10 cellular contexts compared by ENCODE assay signal in the genomic region with DNA sequence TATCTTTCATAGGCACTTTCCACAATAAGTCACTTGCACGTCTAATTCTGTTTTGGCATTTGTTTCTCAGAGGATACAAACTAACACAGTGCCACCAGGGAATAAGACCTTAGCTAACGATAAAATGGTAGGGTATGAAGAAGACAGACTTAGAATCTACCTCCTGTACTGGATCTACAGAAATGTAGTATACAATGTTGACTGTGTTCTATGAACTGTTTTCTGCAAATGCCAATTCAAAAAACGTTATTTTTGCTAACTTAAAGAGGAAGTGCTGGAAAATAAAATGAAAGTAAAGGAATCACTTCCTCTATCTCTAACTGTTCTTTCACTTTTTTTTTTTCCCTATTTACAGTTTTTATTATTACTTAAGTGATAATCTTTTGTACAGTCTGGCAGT. TPM values are rescaled to one million over a fixed set of nuclear protein-coding genes. Genes with fewer than 3 reads are reported as not detected.
A peak's percentile ranks its signal among the peaks of the same experiment; 100 is the strongest.
DNase-seq lines count a peak whose midpoint lies in the region; ATAC-seq and TF ChIP-seq lines count a peak whose summit lies in the region.
"Had no signal": no experiment of that assay in that cellular context is flagged by ENCODE, and none has a peak within 500 bp of the region (broad histone marks: within the 10 kb centered on the region; RNA-seq: fewer than 3 reads in every experiment).

No MANE protein-coding gene starts in this region.

- peaks cover 16% of the 10 kb centered on the region for H3K4me1 ChIP-seq in CD4-positive, CD25-positive, alpha-beta regulatory T cell (ENCODE audit: control insufficient read depth, insufficient read depth, low read length, poor library complexity, severe bottlenecking)
- H3K4me1 ChIP-seq in OCI-LY7 (ENCODE audit: insufficient read depth, low read length, poor library complexity, severe bottlenecking) (peaks cover 16% of the 10 kb centered on the region), left lung (peaks cover 0 to 25% of the 10 kb centered on the region in 2 donors), right atrium auricular region (peaks cover 0 to 8% of the 10 kb centered on the region in 2 donors), esophagus muscularis mucosa (peaks cover 0 to 29% (median 16%) of the 10 kb centered on the region in 4 donors)

- no peaks in the 10 kb centered on the region for H3K27me3 ChIP-seq in CD4-positive, CD25-positive, alpha-beta regulatory T cell (ENCODE audit: control insufficient read depth, insufficient read depth, low read length)
- no peaks in the 10 kb centered on the region for H3K27me3 ChIP-seq in left lung
- no peaks in the 10 kb centered on the region for H3K27me3 ChIP-seq in right atrium auricular region
- no peaks in the 10 kb centered on the region for H3K27me3 ChIP-seq in esophagus muscularis mucosa

- peaks cover 14 to 66% (median 52%) of the 10 kb centered on the region in 4 donors for H3K4me1 Mint-ChIP-seq in CD4-positive, CD25-positive, alpha-beta regulatory T cell

- no peaks in the 10 kb centered on the region for H3K9me2 ChIP-seq in OCI-LY7 (ENCODE audit: insufficient read depth, low read length)

- no peak for TF ChIP-seq EP300 in esophagus muscularis mucosa (IDR thresholded peaks at IDR 0.05)

- no peaks in the 10 kb centered on the region for H3K79me2 ChIP-seq in OCI-LY7 (ENCODE audit: insufficient read depth, low read depth, low read length)

- no peak overlapping the region for H3K27ac ChIP-seq in CD4-positive, CD25-positive, alpha-beta regulatory T cell (ENCODE audit: insufficient read depth, low read length, poor library complexity, severe bottlenecking)
- H3K27ac ChIP-seq in OCI-LY7 (ENCODE audit: low read depth, low read length, poor library complexity, severe bottlenecking) (peak overlapping the region; percentile 46), left lung (peak overlapping the region; percentile 37 to 88), right atrium auricular region (peak overlapping the region in 1 of 2 donors; percentile 36), esophagus muscularis mucosa (replicated peaks in 1 of 4) (peak overlapping the region in 1 of 4 donors; percentile 39)

- no peaks in the 10 kb centered on the region for H3K9me3 ChIP-seq in CD4-positive, CD25-positive, alpha-beta regulatory T cell (ENCODE audit: control insufficient read depth in 2 of 2, low read length in 2 of 2)
- H3K9me3 ChIP-seq in OCI-LY7 (ENCODE audit: low read length) (no peaks in the 10 kb centered on the region), left lung (no peaks in the 10 kb centered on the region), right atrium auricular region (no peaks in the 10 kb centered on the region), esophagus muscularis mucosa (no peaks in the 10 kb centered on the region)

- H4K20me1 ChIP-seq in OCI-LY7 (ENCODE audit: insufficient read depth, low read length), result no peaks in the 10 kb centered on the region

- CTCF ChIA-PET in OCI-LY7 (lab: Charles Lee; ENCODE audit: unreplicated experiment), result no interaction called here

- WGBS in esophagus muscularis mucosa, result 37% methylated on average over 3 of the region's 3 CpGs

- peak overlapping the region; percentile 73 for H3K4me2 ChIP-seq in OCI-LY7 (ENCODE audit: low read length)

- no peaks in the 10 kb centered on the region for H3K27me3 Mint-ChIP-seq in CD4-positive, CD25-positive, alpha-beta regulatory T cell

- no peak overlapping the region for H3K4me3 ChIP-seq in CD4-positive, CD25-positive, alpha-beta regulatory T cell (ENCODE audit: low read depth, low read length)
- H3K4me3 ChIP-seq in OCI-LY7 (ENCODE audit: low read depth, low read length, poor library complexity, severe bottlenecking) (peak overlapping the region; percentile 23), left lung (peak overlapping the region in 1 of 2 donors; percentile 7), right atrium auricular region (peak overlapping the region in 1 of 2 donors; percentile 3), esophagus muscularis mucosa (no peak overlapping the region)

- peaks cover 0 to 2% (median 0%) of the 10 kb centered on the region in 7 donors for H3K9me3 Mint-ChIP-seq in CD4-positive, CD25-positive, alpha-beta regulatory T cell

- no peak for TF ChIP-seq CTCF in OCI-LY7 (conservative IDR thresholded peaks at IDR 0.05; ENCODE audit: low read length)
- no peak for TF ChIP-seq CTCF in left lung (IDR thresholded peaks at IDR 0.05)
- no peak for TF ChIP-seq CTCF in right atrium auricular region (IDR thresholded peaks at IDR 0.05)
- TF ChIP-seq CTCF in esophagus muscularis mucosa (IDR thresholded peaks at IDR 0.05), result no peak

- H3K27ac Mint-ChIP-seq in CD4-positive, CD25-positive, alpha-beta regulatory T cell, result peak overlapping the region; percentile 23 to 90 (median 50)

- H3K4me3 Mint-ChIP-seq in CD4-positive, CD25-positive, alpha-beta regulatory T cell, result peak overlapping the region; percentile 7 to 73 (median 37)

- H3K36me3 ChIP-seq in CD4-positive, CD25-positive, alpha-beta regulatory T cell (ENCODE audit: control insufficient read depth, insufficient read depth, low read length), result no peaks in the 10 kb centered on the region
- H3K36me3 ChIP-seq in OCI-LY7 (ENCODE audit: insufficient read depth, low read length), result no peaks in the 10 kb centered on the region
- no peaks in the 10 kb centered on the region for H3K36me3 ChIP-seq in left lung
- no peaks in the 10 kb centered on the region for H3K36me3 ChIP-seq in right atrium auricular region
- no peaks in the 10 kb centered on the region for H3K36me3 ChIP-seq in esophagus muscularis mucosa

- no peak for TF ChIP-seq POLR2A in esophagus muscularis mucosa (IDR thresholded peaks at IDR 0.05; ENCODE audit: low read depth)

- no peak for ATAC-seq in CD4-positive, CD25-positive, alpha-beta regulatory T cell (ENCODE audit: low read depth in 2 of 2)
- peak; percentile 73 for ATAC-seq in GM21717 (IDR thresholded peaks at IDR 0.05; ENCODE audit: unreplicated experiment)
- no peak for ATAC-seq in left lung
- ATAC-seq in GM19324 (IDR thresholded peaks at IDR 0.05; ENCODE audit: low FRiP score, unreplicated experiment), result no peak

- BruUV-seq in OCI-LY7 (replicated peaks; lab: Mats Ljungman, UMichigan), result no TSS peak

- H2AFZ ChIP-seq in OCI-LY7 (ENCODE audit: low read length), result peak overlapping the region; percentile 98

- intact Hi-C loops in OCI-LY7 (cut with micrococcal nuclease; ENCODE audit: unreplicated experiment), result loop anchor here (5.0 to 10.0 kb wide), 2 partner anchors 104 to 279 kb away; partner anchors contain the start of gene PSMA1
- intact Hi-C loops in left lung (cut with DNase I), result no loop called here
- intact Hi-C loops in esophagus muscularis mucosa (cut with DNase I), result no loop called here

- DNase-seq in CD4-positive, CD25-positive, alpha-beta regulatory T cell, result no peak
- DNase-seq in OCI-LY7 (ENCODE audit: low spot score), result peak; percentile 34
- no peak for DNase-seq in left lung
- DNase-seq in amygdala (lab: John Stamatoyannopoulos, UW), result no peak
- DNase-seq in right atrium auricular region (ENCODE audit: low spot score), result no peak
- no peak for DNase-seq in esophagus muscularis mucosa (ENCODE audit: extremely low spot score)
- DNase-seq: erythroblast, NCI-H226 had no signal

- POLR2A ChIA-PET in OCI-LY7 (lab: Charles Lee), result interaction anchor here (0.5 to 1.7 kb wide), 8 partner anchors 11 to 1154 kb away, joined by 3 to 5 read pairs (median 4); no protein-coding TSS in a partner anchor

- H3K36me3 Mint-ChIP-seq in CD4-positive, CD25-positive, alpha-beta regulatory T cell, result peaks cover 16% of the 10 kb centered on the region

RNA-seq across cellular contexts. Expression of gene PDE3B, which starts 17.8 kb away (rescaled TPM):
- 99.5 TPM for total RNA-seq in CD4-positive, CD25-positive, alpha-beta regulatory T cell
- 10 to 100 TPM; 32.8 to 62.4 (median 49.1) TPM for polyA plus RNA-seq in CD4-positive, CD25-positive, alpha-beta regulatory T cell
- not detected in 2 replicates for total RNA-seq in OCI-LY7 (2014; rRNA removed; shearing (Covaris generic))
- total RNA-seq in OCI-LY7 (2022) (not detected in 2 replicates), left lung (10 to 100 TPM; 17.0 to 20.8 TPM), right atrium auricular region (10 to 100 TPM; 13.9 to 15.3 TPM), esophagus muscularis mucosa (10 to 100 TPM; 13.3 to 23.3 (median 21.5) TPM)

Comparison
In these comparisons a context has a peak if more than half of its experiments do, and no peak if none do; other contexts are left out.
1. RNA of gene PDE3B, which starts 17.8 kb away (total RNA-seq): 99.5 TPM in CD4-positive, CD25-positive, alpha-beta regulatory T cell (single experiment), 13.3 to 23.3 TPM in esophagus muscularis mucosa, 17.0 to 20.8 TPM in left lung and 13.9 to 15.3 TPM in right atrium auricular region; not detected in OCI-LY7; every median in the first group is over 10 times any median in the second.